Comparison of ENCODE assay signal across 18 cellular contexts in genomic region chr20:64268180-64268579, GRCh38. TPM values are rescaled to one million over a fixed set of nuclear protein-coding genes. Genes with fewer than 3 reads are reported as not detected.
DNase-seq lines count a peak whose midpoint lies in the region; ATAC-seq and TF ChIP-seq lines count a peak whose summit lies in the region.
"Had no signal": no experiment of that assay in that cellular context is flagged by ENCODE, and none has a peak within 500 bp of the region (broad histone marks: within the 10 kb centered on the region; RNA-seq: fewer than 3 reads in every experiment).

No MANE protein-coding gene starts in this region.

- no peak for ATAC-seq in GM21381 (IDR thresholded peaks at IDR 0.05; ENCODE audit: unreplicated experiment)

- no peak for TF ChIP-seq POLR2A in testis (IDR thresholded peaks at IDR 0.05)

- H3K4me3 ChIP-seq in HEK293 (ENCODE audit: low read depth, low read length) (no peak overlapping the region), right atrium auricular region (no peak overlapping the region), testis (no peak overlapping the region)

- TF ChIP-seq CTCF in HEK293 (tag by site-specific recombination; IDR thresholded peaks at IDR 0.05) (no peak), right atrium auricular region (IDR thresholded peaks at IDR 0.05) (no peak), testis (IDR thresholded peaks at IDR 0.05) (no peak)

- H3K4me1 ChIP-seq in HEK293 (ENCODE audit: control insufficient read depth, insufficient read depth, low read length), result no peaks in the 10 kb centered on the region
- H3K4me1 ChIP-seq in right atrium auricular region, result peaks cover 0 to 66% of the 10 kb centered on the region in 2 donors
- H3K4me1 ChIP-seq in testis, result peaks cover 20% of the 10 kb centered on the region

- DNase-seq in head of caudate nucleus (peak in 24 of 42 donors; percentile 20 to 76 (median 50)), right atrium auricular region (ENCODE audit: low spot score) (no peak), testis (peak; percentile 81), hypothalamus (lab: John Stamatoyannopoulos, UW) (no peak), HPDE6-E6E7 (ENCODE audit: extremely low spot score) (no peak)
- DNase-seq: ACHN; C1 segment of cervical spinal cord; CD8-positive, alpha-beta memory T cell; DMS79; MV-4-11; NCI-H187; NCI-H2107; NCI-H510A; NCI-H748 treated with DMSO at 0.1 percent for 48 hours; SIG-M5 had no signal

- WGBS in testis, 2 donors, result 73 to 81% methylated on average over 10 of the region's 10 CpGs

- H3K27me3 ChIP-seq in right atrium auricular region, result no peaks in the 10 kb centered on the region
- no peaks in the 10 kb centered on the region for H3K27me3 ChIP-seq in testis

- H3K9me3 ChIP-seq in HEK293 (ENCODE audit: control insufficient read depth, insufficient read depth, low read depth, low read length) (no peaks in the 10 kb centered on the region), right atrium auricular region (no peaks in the 10 kb centered on the region), testis (no peaks in the 10 kb centered on the region)

- POLR2A ChIA-PET in HEK293 (lab: Yijun Ruan, JAX), result no interaction called here

- CTCF ChIA-PET in HEK293 (lab: Yijun Ruan, JAX), result no interaction called here

- H3K27ac ChIP-seq in HEK293 (ENCODE audit: extremely low read depth, low read depth, low read length), result no peak overlapping the region
- peak overlapping the region; percentile 34 to 78 for H3K27ac ChIP-seq in right atrium auricular region
- H3K27ac ChIP-seq in testis, result no peak overlapping the region
- H3K27ac ChIP-seq: KMS-11 had no signal

- H3K36me3 ChIP-seq in HEK293 (ENCODE audit: control insufficient read depth in 2 of 2, insufficient read depth in 1 of 2, low read length in 2 of 2) (peaks cover 8 to 54% of the 10 kb centered on the region in 2 experiments; a peak in 2 of 3 replicates), right atrium auricular region (no peaks in the 10 kb centered on the region), testis (ENCODE audit: low read depth, missing control alignments) (no peaks in the 10 kb centered on the region)

- intact Hi-C loops in head of caudate nucleus (cut with DNase I), result no loop called here
- intact Hi-C loops in testis (cut with DNase I; ENCODE audit: low total_unique reads), result no loop called here

TF ChIP-seq in HEK293, 187 proteins besides CTCF, POLR2A, EP300 and RAD21:
- TF ChIP-seq ZNF561 (tag by site-specific recombination; IDR thresholded peaks at IDR 0.05; ENCODE audit: borderline replicate concordance) (no peak), ZNF654 (tag by site-specific recombination; IDR thresholded peaks at IDR 0.05; ENCODE audit: low read depth) (no peak), ZNF211 (tag by site-specific recombination; IDR thresholded peaks at IDR 0.05; ENCODE audit: low read depth) (no peak), ZIC2 (tag by site-specific recombination; IDR thresholded peaks at IDR 0.05) (peak; percentile 61), ZNF548 (tag by site-specific recombination; IDR thresholded peaks at IDR 0.05) (no peak)
TF ChIP-seq in HEK293: peak in this region for 1.

RNA-seq across cellular contexts. Expression of gene PCMTD2, which starts 12.6 kb away (rescaled TPM):
- total RNA-seq in right atrium auricular region, result 100 to 1,000 TPM in 1 of 2 donors, 10 to 100 TPM in 1; 83.3 to 180 TPM
- 100 to 1,000 TPM in 1 of 2 donors, 10 to 100 TPM in 1; 96.4 to 156 TPM for total RNA-seq in testis
- polyA plus RNA-seq in testis (ENCODE audit: insufficient read depth, low read depth, low replicate concordance), result 57.6 TPM

Comparison
In these comparisons a context has a peak if more than half of its experiments do, and no peak if none do; other contexts are left out.
1. H3K27ac ChIP-seq: peak in right atrium auricular region (2 of 2); none in HEK293 (single experiment) and testis (0 of 2).
2. DNase-seq: peak in head of caudate nucleus (24 of 42) and testis (single experiment); none in right atrium auricular region (single experiment), hypothalamus (0 of 51) and HPDE6-E6E7 (single experiment).